8 cellular contexts compared by ENCODE assay signal in the genomic region with DNA sequence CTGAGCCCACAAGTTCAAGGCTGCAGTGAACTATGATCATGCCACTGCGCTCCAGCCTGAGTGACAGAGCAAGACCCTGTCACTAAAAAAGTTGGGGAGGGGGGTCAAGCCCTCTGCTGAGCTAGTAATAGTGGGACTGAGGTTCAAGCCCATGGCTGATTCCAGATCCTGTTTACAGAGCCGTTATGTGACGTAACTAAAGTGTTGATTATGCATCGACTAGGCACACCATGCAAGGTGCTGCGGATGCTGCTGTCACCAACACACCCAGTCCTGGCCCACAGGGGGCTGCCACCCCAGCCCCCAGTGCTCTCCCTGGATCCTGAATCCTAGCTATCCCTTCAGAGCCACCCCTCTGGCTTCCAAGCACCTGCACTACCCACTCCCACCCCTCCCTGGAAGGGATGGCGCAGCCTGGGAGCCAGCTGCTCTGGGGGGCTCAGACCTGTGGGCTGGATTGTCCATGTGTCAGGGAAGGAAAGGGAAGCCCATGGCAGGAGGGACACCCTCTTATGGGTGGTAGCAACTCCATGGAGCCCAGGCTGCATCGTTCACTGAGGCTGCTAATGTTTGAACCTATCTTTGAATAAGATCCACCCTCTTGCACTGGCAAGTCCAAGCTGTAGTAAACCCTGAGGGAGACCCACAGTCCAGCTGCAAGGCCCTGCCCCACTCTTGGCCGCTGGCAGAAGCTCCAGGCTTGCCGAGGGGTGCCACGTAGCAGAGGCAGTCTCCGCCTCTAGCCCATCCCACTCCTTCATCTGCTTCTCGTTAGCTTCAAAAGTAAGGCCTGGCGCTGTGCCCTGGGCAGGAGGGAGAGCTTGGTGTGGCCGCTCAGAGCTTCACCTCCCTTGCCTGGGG.
DNase-seq lines count a peak whose midpoint lies in the region; ATAC-seq, FAIRE-seq and TF ChIP-seq lines count a peak whose summit lies in the region.

No MANE protein-coding gene starts in this region.

- intact Hi-C loops in left cardiac atrium (cut with DNase I), result no loop called here

- peak overlapping the region; percentile 56 for H2AFZ ChIP-seq in ACC112 (ENCODE audit: low read length, unreplicated experiment)

- H3K4me3 ChIP-seq in ACC112 (ENCODE audit: low read depth, low read length), result 0 out of 2 replicates have a peak overlapping the region, but pooled peaks have one; percentile 2
- H3K4me3 ChIP-seq in small intestine (ENCODE audit: low read depth in 1 of 2, low read length in 2 of 2), result no peak overlapping the region

- peak; percentile 85 to 92 for ATAC-seq in left cardiac atrium
- ATAC-seq in GM18873 (IDR thresholded peaks at IDR 0.05; ENCODE audit: low FRiP score, unreplicated experiment), result no peak

- 17 to 41% (median 26%) methylated on average over 13 to 14 of the region's 14 CpGs for WGBS in small intestine, 3 donors

- no peak for FAIRE-seq in small intestine (lab: Jason Lieb, UNC)

- H3K79me2 ChIP-seq in ACC112 (ENCODE audit: control insufficient read depth, insufficient read depth, low read length, unreplicated experiment), result no peaks in the 10 kb centered on the region

- peak; percentile 75 for DNase-seq in HS-27A (ENCODE audit: low read depth)
- DNase-seq in SW480 (ENCODE audit: low spot score), result peak; percentile 62
- DNase-seq in left cardiac atrium, result peak; percentile 90
- DNase-seq in small intestine, result peak; percentile 88
- DNase-seq in erythroblast (lab: John Stamatoyannopoulos, UW), result no peak
- no peak for DNase-seq in putamen (ENCODE audit: low spot score)

- no peaks in the 10 kb centered on the region for H3K9me3 ChIP-seq in small intestine (ENCODE audit: control insufficient read depth, low read depth)

- H3K36me3 ChIP-seq in ACC112 (ENCODE audit: insufficient read depth, low read length) (no peaks in the 10 kb centered on the region), small intestine (ENCODE audit: control insufficient read depth in 2 of 2, insufficient read depth in 2 of 2, low read length in 2 of 2) (no peaks in the 10 kb centered on the region)

- H3K27ac ChIP-seq in ACC112 (ENCODE audit: low read depth, low read length) (peak overlapping the region; percentile 34), small intestine (ENCODE audit: low read depth in 1 of 2, low read length in 1 of 2) (peak overlapping the region; percentile 74 to 87)

- TF ChIP-seq POLR2A in erythroblast (IDR thresholded peaks at IDR 0.05; ENCODE audit: low read length), result no peak

- no peaks in the 10 kb centered on the region for H3K27me3 ChIP-seq in ACC112 (ENCODE audit: insufficient read depth, low read length)
- no peaks in the 10 kb centered on the region for H3K27me3 ChIP-seq in small intestine (ENCODE audit: control insufficient read depth in 2 of 2, insufficient read depth in 2 of 2, low read length in 2 of 2)

- H3K4me1 ChIP-seq in ACC112 (ENCODE audit: control insufficient read depth, insufficient read depth, low read length, unreplicated experiment) (peaks cover 15% of the 10 kb centered on the region), small intestine (ENCODE audit: control insufficient read depth in 2 of 2, insufficient read depth in 1 of 2, low read depth in 1 of 2, low read length in 1 of 2) (peaks cover 14 to 18% of the 10 kb centered on the region in 2 donors)

Comparison
In these comparisons a context has a peak if more than half of its experiments do, and no peak if none do; other contexts are left out.
1. DNase-seq: peak in HS-27A (single experiment), SW480 (single experiment), left cardiac atrium (single experiment) and small intestine (single experiment); none in erythroblast (0 of 2) and putamen (single experiment).